In genomic region chr2:201924453-201924852, GRCh38 we compare ENCODE assay signal across 22 cellular contexts.
"Had no signal": no experiment of that assay in that cellular context is flagged by ENCODE, and none has a peak within 500 bp of the region (broad histone marks: within the 10 kb centered on the region; RNA-seq: fewer than 3 reads in every experiment).

No MANE protein-coding gene starts in this region.

- H3K27ac ChIP-seq: epithelial cell of prostate, esophagus muscularis mucosa, gastrocnemius medialis, heart right ventricle, pancreas, vagina had no signal

- H3K27ac Mint-ChIP-seq: mesothelial cell of epicardium, natural killer cell, progenitor cell of endocrine pancreas, type B pancreatic cell had no signal

- H3K27me3 Mint-ChIP-seq: progenitor cell of endocrine pancreas had no signal

- H3K27me3 ChIP-seq: dorsolateral prefrontal cortex, esophagus muscularis mucosa, gastrocnemius medialis, pancreas, vagina had no signal

- H3K4me1 ChIP-seq: esophagus muscularis mucosa, gastrocnemius medialis, heart right ventricle, pancreas, vagina had no signal

- DNase-seq: cortex of kidney; effector CD8-positive, alpha-beta T cell; gastrocnemius medialis; heart right ventricle; hypothalamus; kidney glomerular epithelial cell; natural killer cell; occipital lobe; pancreas; right cardiac atrium; stimulated activated CD4-positive, alpha-beta T cell treated with anti-CD3 and anti-CD28 coated beads, Interleukin-2, amount 100 ng/mL, for 48 hours; stimulated activated naive CD4-positive, alpha-beta T cell treated with Interleukin-2 at 50 U/mL for 16 hours had no signal

- FAIRE-seq: endometrium, islet of Langerhans, pancreas had no signal

- H3K9me3 ChIP-seq: esophagus muscularis mucosa, gastrocnemius medialis, pancreas, vagina had no signal

- H3K4me1 Mint-ChIP-seq: natural killer cell had no signal

- H3K4me2 ChIP-seq: smooth muscle cell had no signal

- H3K36me3 Mint-ChIP-seq: mesothelial cell of epicardium, natural killer cell, type B pancreatic cell had no signal

- H3K4me3 ChIP-seq: dorsolateral prefrontal cortex, esophagus muscularis mucosa, gastrocnemius medialis, heart right ventricle, pancreas, smooth muscle cell, vagina had no signal

- H3K9me3 Mint-ChIP-seq: type B pancreatic cell had no signal

- ATAC-seq: gastrocnemius medialis, heart right ventricle, natural killer cell, pancreas, right cardiac atrium had no signal

- H3K36me3 ChIP-seq: esophagus muscularis mucosa, gastrocnemius medialis, heart right ventricle, pancreas, vagina had no signal

- H3K4me3 Mint-ChIP-seq: mesothelial cell of epicardium, natural killer cell, type B pancreatic cell had no signal
